In genomic region chr16:57023541-57024249, GRCh38 we compare ENCODE assay signal across 13 cellular contexts. TPM values are rescaled to one million over a fixed set of nuclear protein-coding genes. Genes with fewer than 3 reads are reported as not detected.
DNase-seq lines count a peak whose midpoint lies in the region; ATAC-seq, FAIRE-seq and TF ChIP-seq lines count a peak whose summit lies in the region.
"Had no signal": no experiment of that assay in that cellular context is flagged by ENCODE, and none has a peak within 500 bp of the region (broad histone marks: within the 10 kb centered on the region; RNA-seq: fewer than 3 reads in every experiment).

No MANE protein-coding gene starts in this region.

- no peaks in the 10 kb centered on the region for H3K79me2 ChIP-seq in GM12878 (ENCODE audit: control insufficient read depth, insufficient read depth, low read length)

- no peak overlapping the region for H3K27ac ChIP-seq in CD8-positive, alpha-beta memory T cell (ENCODE audit: low read depth, low read length)
- no peak overlapping the region for H3K27ac ChIP-seq in GM12878 (ENCODE audit: control insufficient read depth, insufficient read depth)
- H3K27ac ChIP-seq in SJCRH30 = no peak overlapping the region
- H3K27ac ChIP-seq: SK-N-MC had no signal

- H3K36me3 Mint-ChIP-seq in CD8-positive, alpha-beta memory T cell = peaks cover 20 to 91% (median 24%) of the 10 kb centered on the region in 3 donors
- H3K36me3 Mint-ChIP-seq: brain had no signal

- ATAC-seq in GM12878 = peak; percentile 58

- peak overlapping the region; percentile 36 for H3K4me3 ChIP-seq in CD8-positive, alpha-beta memory T cell (ENCODE audit: low read length)
- H3K4me3 ChIP-seq in GM12878 (no peak overlapping the region), SJCRH30 (no peak overlapping the region)
- H3K4me3 ChIP-seq: SK-N-MC had no signal

- BruUV-seq in GM12878 (replicated peaks; lab: Mats Ljungman, UMichigan) = TSS peak; percentile 5

- in situ Hi-C loops in GM12878 (cut with MboI) = no loop called here

- WGBS in GM12878 (ENCODE audit: insufficient coverage, insufficient replicate concordance, low lambda C conversion rate, missing lambda C conversion rate) = 78% methylated on average over 8 of the region's 8 CpGs

- SMC1A ChIA-PET in GM12878 (lab: Charles Lee; ENCODE audit: uncharacterized antibody, unreplicated experiment) = interaction anchor here (0.7 to 3.0 kb wide), 8 partner anchors 9 to 154 kb away, joined by 3 to 14 read pairs (median 4); no protein-coding TSS in a partner anchor

- peaks cover 0 to 1% of the 10 kb centered on the region in 2 donors for H3K27me3 Mint-ChIP-seq in CD8-positive, alpha-beta memory T cell

- no peak for TF ChIP-seq POLR2A in GM12878 (IDR thresholded peaks at IDR 0.05; ENCODE audit: low read depth, low read length)
- no peak for TF ChIP-seq POLR2A in erythroblast (IDR thresholded peaks at IDR 0.05; ENCODE audit: low read length)

- TF ChIP-seq CTCF in GM12878 (IDR thresholded peaks at IDR 0.05 in 2 of 3, conservative IDR thresholded peaks at IDR 0.05 in 1 of 3; ENCODE audit: control insufficient read depth in 2 of 3, extremely low read depth in 1 of 3, insufficient read depth in 1 of 3, low read depth in 3 of 3, low read length in 3 of 3) = no peak

- H3K36me3 ChIP-seq in CD8-positive, alpha-beta memory T cell (ENCODE audit: insufficient read depth, low read length) = peaks cover 42% of the 10 kb centered on the region
- peaks cover 17 to 30% of the 10 kb centered on the region in 2 experiments for H3K36me3 ChIP-seq in GM12878 (ENCODE audit: control insufficient read depth in 2 of 2, insufficient read depth in 2 of 2, low read length in 1 of 2)
- no peaks in the 10 kb centered on the region for H3K36me3 ChIP-seq in SJCRH30

- intact Hi-C loops in GM12878 (cut with micrococcal nuclease; ENCODE audit: unreplicated experiment) = no loop called here

- no peak overlapping the region for H3K9ac ChIP-seq in GM12878 (ENCODE audit: control insufficient read depth, insufficient read depth, low read length)

- peak overlapping the region; percentile 79 to 94 (median 92) for H3K27ac Mint-ChIP-seq in CD8-positive, alpha-beta memory T cell
- H3K27ac Mint-ChIP-seq: brain had no signal

- H3K4me2 ChIP-seq in GM12878 (ENCODE audit: control insufficient read depth, insufficient read depth) = no peak overlapping the region

- peak; percentile 57 to 91 (median 86) for DNase-seq in CD8-positive, alpha-beta memory T cell
- DNase-seq in activated CD8-positive, alpha-beta memory T cell treated with anti-CD3 and anti-CD28 coated beads for 48 hours (ENCODE audit: low read depth in 2 of 3, low spot score in 2 of 3) = peak in 2 of 3 experiments; percentile 58 to 66
- no peak for DNase-seq in GM12878 (ENCODE audit: low read depth, low spot score)
- DNase-seq in stimulated activated CD4-positive, alpha-beta T cell treated with anti-CD3 and anti-CD28 coated beads, TNF-alpha, amount 100 ng/mL, for 1 hour (ENCODE audit: low read depth in 3 of 3, low spot score in 1 of 3) = peak; percentile 57 to 73 (median 57)
- no peak for DNase-seq in erythroblast (lab: John Stamatoyannopoulos, UW)
- DNase-seq in NCI-H1436 (lab: John Stamatoyannopoulos, UW) = no peak
- DNase-seq in SJCRH30 = no peak
- DNase-seq in cerebellar cortex (ENCODE audit: low spot score) = no peak
- DNase-seq: KBM-7, NCI-H446 had no signal

- H3K9me3 ChIP-seq in CD8-positive, alpha-beta memory T cell (ENCODE audit: low read length) = no peaks in the 10 kb centered on the region
- no peaks in the 10 kb centered on the region for H3K9me3 ChIP-seq in GM12878 (replicated peaks; ENCODE audit: control insufficient read depth, insufficient read depth, low read length)
- H3K9me3 ChIP-seq in SJCRH30 (replicated peaks) = no peaks in the 10 kb centered on the region

- TF ChIP-seq RAD21 in GM12878 (IDR thresholded peaks at IDR 0.05; ENCODE audit: insufficient read depth, low read depth, low read length) = no peak

- FAIRE-seq in GM12878 (lab: Jason Lieb, UNC) = no peak
- FAIRE-seq: urothelium cell line had no signal

- CTCF ChIA-PET in CD8-positive, alpha-beta memory T cell (lab: Charles Lee) = interaction anchor here (1.0 to 5.4 kb wide), 15 partner anchors 8 to 58 kb away, joined by 3 to 46 read pairs (median 5); partner anchors contain the start of gene NLRC5
- CTCF ChIA-PET in GM12878 (lab: Yijun Ruan, JAX) = interaction anchor here (0.9 to 3.4 kb wide), 5 partner anchors 13 to 59 kb away, joined by 3 to 10 read pairs (median 7); no protein-coding TSS in a partner anchor

- POLR2A ChIA-PET in CD8-positive, alpha-beta memory T cell (lab: Charles Lee) = interaction anchor here (0.6 to 4.7 kb wide), 12 partner anchors 10 to 76 kb away, joined by 3 to 27 read pairs (median 4); partner anchors contain the start of gene NLRC5
- POLR2A ChIA-PET in GM12878 (lab: Charles Lee) = interaction anchor here (0.8 to 1.9 kb wide), 5 partner anchors 10 to 51 kb away, joined by 3 to 8 read pairs (median 5); no protein-coding TSS in a partner anchor

- H3K4me3 Mint-ChIP-seq in CD8-positive, alpha-beta memory T cell = peak overlapping the region; percentile 60 to 89 (median 76)
- H3K4me3 Mint-ChIP-seq: brain had no signal

- peaks cover 87% of the 10 kb centered on the region for H3K4me1 ChIP-seq in CD8-positive, alpha-beta memory T cell (ENCODE audit: insufficient read depth, low read length)
- H3K4me1 ChIP-seq in GM12878 (ENCODE audit: control insufficient read depth, insufficient read depth, low read length) (no peaks in the 10 kb centered on the region; the same call in 1 of the 2 replicates), SJCRH30 (peaks cover 5% of the 10 kb centered on the region)

- no peaks in the 10 kb centered on the region for H4K20me1 ChIP-seq in GM12878 (ENCODE audit: control insufficient read depth, insufficient read depth)

- H3K27me3 ChIP-seq in CD8-positive, alpha-beta memory T cell (ENCODE audit: insufficient read depth, low read length, poor library complexity, severe bottlenecking) = no peaks in the 10 kb centered on the region
- H3K27me3 ChIP-seq in GM12878 (replicated peaks in 1 of 2; ENCODE audit: control insufficient read depth in 2 of 2, insufficient read depth in 2 of 2, low read length in 1 of 2) (no peaks in the 10 kb centered on the region), SJCRH30 (peaks cover 13% of the 10 kb centered on the region; the same call in 1 of the 2 replicates)

- no peaks in the 10 kb centered on the region for H3K9me3 Mint-ChIP-seq in CD8-positive, alpha-beta memory T cell

- RAD21 ChIA-PET in GM12878 (lab: Charles Lee; ENCODE audit: unreplicated experiment) = interaction anchor here (1.1 to 4.5 kb wide), 7 partner anchors 13 to 87 kb away, joined by 3 to 21 read pairs (median 4); no protein-coding TSS in a partner anchor

- peaks cover 87 to 95% (median 94%) of the 10 kb centered on the region in 3 donors for H3K4me1 Mint-ChIP-seq in CD8-positive, alpha-beta memory T cell
- H3K4me1 Mint-ChIP-seq: brain had no signal

- H2AFZ ChIP-seq in GM12878 (ENCODE audit: control insufficient read depth, low read depth, low read length) = no peak overlapping the region

- TF ChIP-seq EP300 in GM12878 (IDR thresholded peaks at IDR 0.05; ENCODE audit: borderline replicate concordance in 1 of 2, control insufficient read depth in 1 of 2, low read depth in 2 of 2, low read length in 2 of 2) = no peak

TF ChIP-seq in GM12878, 131 proteins besides CTCF, POLR2A, EP300 and RAD21:
- TF ChIP-seq MLLT1 (IDR thresholded peaks at IDR 0.05) (no peak), GABPA (IDR thresholded peaks at IDR 0.05; ENCODE audit: low read depth) (no peak), SIX5 (IDR thresholded peaks at IDR 0.05; ENCODE audit: low read depth, low read length, severe bottlenecking) (no peak), RUNX3 (IDR thresholded peaks at IDR 0.05; ENCODE audit: low read length) (peak; percentile 52; the same call in 1 of the 2 replicates), NBN (IDR thresholded peaks at IDR 0.05) (no peak), EGR1 (IDR thresholded peaks at IDR 0.05; ENCODE audit: borderline replicate concordance in 1 of 2, low read depth in 2 of 2, low read length in 2 of 2) (peak in 1 of 2 experiments; percentile 12; a peak in 1 of 3 replicates), IKZF1 (conservative IDR thresholded peaks at IDR 0.05) (peak; percentile 20; the same call in 1 of the 2 replicates)

RNA-seq across cellular contexts. Expression of gene NLRC5, which starts 34.3 kb away (rescaled TPM):
- total RNA-seq in CD8-positive, alpha-beta memory T cell = 100 to 1,000 TPM; 173 to 178 TPM
- polyA plus RNA-seq in CD8-positive, alpha-beta memory T cell = 165 TPM
- 626 and 671 TPM in 2 replicates for total RNA-seq in GM12878 (2013; cell fraction: nucleolus; rRNA removed)
- total RNA-seq in GM12878 (2014; rRNA removed) (60.3 and 65.3 TPM in 2 replicates), GM12878 (2014; rRNA removed; fragmentation: Illumina TruSeq; extraction: Trizol) (49.2 and 54.3 TPM in 2 replicates), GM12878 (2021) (86.2 and 105 TPM in 2 replicates)
- polyA plus RNA-seq in GM12878 (2011; ENCODE audit: low read depth) = 26.2 TPM
- polyA plus RNA-seq in GM12878 (2011; rRNA removed) (62.1 and 88.8 TPM in 2 replicates), GM12878 (2014; fragmentation: Illumina TruSeq; extraction: Trizol) (51.5 and 73.0 TPM in 2 replicates), GM12878 (2014; fragmentation: Nextera tagmentation; extraction: Ambion mirVana) (10 to 100 TPM; 13.1 to 14.2 TPM), GM12878 (2014; rRNA removed) (83.8 and 84.2 TPM in 2 replicates), GM12878 (2016; fragmentation: Nextera tagmentation; extraction: Ambion mirVana) (10 to 100 TPM; 43.7 to 49.1 TPM)
- polyA plus RNA-seq in GM12878 (2011; cell fraction: cytosol; rRNA removed) = 73.8 and 102 TPM in 2 replicates
- polyA plus RNA-seq in GM12878 (2011; cell fraction: nucleus; rRNA removed) = 528 TPM in 2 replicates
- polyA plus RNA-seq in GM12878 (2012) = 39.6 and 49.1 TPM in 2 replicates
- polyA minus RNA-seq in GM12878 (2011; rRNA and poly(A)+ RNA removed) = 197 and 272 TPM in 2 replicates
- polyA minus RNA-seq in GM12878 (2011; cell fraction: cytosol; rRNA and poly(A)+ RNA removed) = 42.9 and 54.2 TPM in 2 replicates
- polyA minus RNA-seq in GM12878 (2011; cell fraction: nucleus; rRNA and poly(A)+ RNA removed) = 281 and 428 TPM in 2 replicates
- 1.5 and 2.9 TPM in 2 replicates for total RNA-seq in SJCRH30 (2014; rRNA removed; shearing (Covaris generic))

Comparison
In these comparisons a context has a peak if more than half of its experiments do, and no peak if none do; other contexts are left out.
1. DNase-seq: peak in CD8-positive, alpha-beta memory T cell (5 of 5), activated CD8-positive, alpha-beta memory T cell treated with anti-CD3 and anti-CD28 coated beads for 48 hours (2 of 3) and stimulated activated CD4-positive, alpha-beta T cell treated with anti-CD3 and anti-CD28 coated beads, TNF-alpha, amount 100 ng/mL, for 1 hour (3 of 3); none in GM12878 (single experiment), erythroblast (0 of 2), NCI-H1436 (single experiment), SJCRH30 (0 of 2) and cerebellar cortex (single experiment).
2. RNA of gene NLRC5, which starts 34.3 kb away (total RNA-seq): 173 to 178 TPM in CD8-positive, alpha-beta memory T cell and 49.2 to 671 TPM in GM12878; 1.5 to 2.9 TPM in SJCRH30; every median in the first group is over 10 times any median in the second.